Comparison of ENCODE assay signal across 8 cellular contexts in the genomic region with DNA sequence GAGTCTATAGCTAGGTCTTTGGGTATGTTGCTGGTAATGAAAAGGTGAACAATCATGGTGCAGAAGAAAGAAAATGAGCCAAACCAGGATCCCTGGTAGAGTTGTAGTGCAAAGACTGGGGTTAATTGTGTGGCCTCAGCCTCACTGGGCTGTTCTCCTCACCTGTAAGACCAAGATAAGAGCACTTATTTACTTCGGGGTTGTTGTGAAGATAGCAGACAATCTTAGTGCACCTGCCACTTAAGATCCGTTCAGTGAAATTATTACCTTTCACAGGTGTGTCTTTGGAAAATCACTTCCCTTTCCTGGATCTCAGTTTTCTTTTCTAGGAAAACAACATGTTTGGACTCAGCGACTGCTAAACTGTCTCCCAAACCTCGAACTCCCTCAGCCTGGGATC. TPM values are rescaled to one million over a fixed set of nuclear protein-coding genes. Genes with fewer than 3 reads are reported as not detected.
DNase-seq lines count a peak whose midpoint lies in the region; ATAC-seq and TF ChIP-seq lines count a peak whose summit lies in the region.

No MANE protein-coding gene starts in this region.

- 35 to 41% methylated on average over 4 of the region's 4 CpGs for WGBS in GM23248 (ENCODE audit: low coverage in 1 of 2, low lambda C conversion rate in 2 of 2, missing lambda C conversion rate in 2 of 2), 2 experiments
- WGBS in sigmoid colon, 2 donors: 15 to 56% methylated on average over 4 of the region's 4 CpGs

- TF ChIP-seq EP300 in sigmoid colon (IDR thresholded peaks at IDR 0.05): no peak

- intact Hi-C loops in sigmoid colon (cut with DNase I): loop anchor here (1.0 to 5.0 kb wide), 11 partner anchors 97 to 511 kb away; partner anchors contain the start of gene JUN

- H3K9me2 ChIP-seq in GM23248 (ENCODE audit: insufficient read depth): no peaks in the 10 kb centered on the region

- peak overlapping the region; percentile 73 for H3K4me2 ChIP-seq in GM23248 (ENCODE audit: unreplicated experiment)
- peak overlapping the region; percentile 82 for H3K4me2 ChIP-seq in fibroblast of lung (ENCODE audit: extremely low read depth, insufficient read depth, low read length)

- H3K9ac ChIP-seq in GM23248 (peak overlapping the region; percentile 86), fibroblast of lung (ENCODE audit: insufficient read depth, low read length) (no peak overlapping the region)

- POLR2A ChIA-PET in RWPE1 (lab: Yijun Ruan, JAX; ENCODE audit: low non-redundant PET): no interaction called here

- DNase-seq in GM23248 (no peak), RWPE1 (ENCODE audit: low spot score) (no peak), fibroblast of lung (ENCODE audit: low read depth in 2 of 2) (no peak), sigmoid colon (no peak), SIG-M5 (lab: John Stamatoyannopoulos, UW) (no peak), AG08395 (ENCODE audit: low spot score) (no peak)
- DNase-seq in central memory CD4-positive, alpha-beta T cell: no peak

- in situ Hi-C loops in GM23248 (cut with MboI): loop anchor here (25.0 kb wide), 1 partner anchor 508 kb away; the partner anchor contains the start of gene JUN

- TF ChIP-seq CTCF in RWPE1 (conservative IDR thresholded peaks at IDR 0.05; ENCODE audit: low read depth): no peak
- no peak for TF ChIP-seq CTCF in fibroblast of lung (conservative IDR thresholded peaks at IDR 0.05 in 1 of 2, IDR thresholded peaks at IDR 0.05 in 1 of 2; ENCODE audit: low read depth in 1 of 2, low read length in 2 of 2)
- TF ChIP-seq CTCF in sigmoid colon (IDR thresholded peaks at IDR 0.05): no peak

- H3K9me3 ChIP-seq in GM23248 (ENCODE audit: low read depth): no peaks in the 10 kb centered on the region
- no peaks in the 10 kb centered on the region for H3K9me3 ChIP-seq in fibroblast of lung (ENCODE audit: control insufficient read depth, insufficient read depth, low read depth, low read length)
- no peaks in the 10 kb centered on the region for H3K9me3 ChIP-seq in sigmoid colon

- H3K27ac ChIP-seq in GM23248 (peak overlapping the region; percentile 90), RWPE1 (peak overlapping the region; percentile 99), fibroblast of lung (ENCODE audit: insufficient read depth, low read length) (no peak overlapping the region), sigmoid colon (peak overlapping the region; percentile 90 to 98 (median 94))

- H3K4me1 ChIP-seq in GM23248 (ENCODE audit: insufficient read depth): peaks cover 31% of the 10 kb centered on the region
- H3K4me1 ChIP-seq in fibroblast of lung (ENCODE audit: control insufficient read depth, extremely low read depth, insufficient read depth, low read length): peaks cover 9% of the 10 kb centered on the region
- H3K4me1 ChIP-seq in sigmoid colon: peaks cover 0 to 20% (median 15%) of the 10 kb centered on the region in 4 donors

- H3K4me3 ChIP-seq in GM23248 (peak overlapping the region; percentile 74), fibroblast of lung (replicated peaks in 1 of 4; ENCODE audit: control extremely low read depth in 1 of 4, insufficient read depth in 1 of 4, low read depth in 3 of 4, low read length in 4 of 4) (peak overlapping the region in 3 of 4 experiments; percentile 61 to 74 (median 67)), sigmoid colon (peak overlapping the region; percentile 45 to 61 (median 50))

- H4K20me1 ChIP-seq in GM23248 (ENCODE audit: insufficient read depth): no peaks in the 10 kb centered on the region
- H4K20me1 ChIP-seq in fibroblast of lung (ENCODE audit: control insufficient read depth, extremely low read depth, insufficient read depth, low read length): no peaks in the 10 kb centered on the region

- no peak for ATAC-seq in HG03342 (IDR thresholded peaks at IDR 0.05; ENCODE audit: unreplicated experiment)

- H2AFZ ChIP-seq in GM23248 (peak overlapping the region; percentile 79), fibroblast of lung (ENCODE audit: low read length) (no peak overlapping the region)

- H3F3A ChIP-seq in GM23248 (ENCODE audit: insufficient read depth): peaks cover 54% of the 10 kb centered on the region

- no peak for TF ChIP-seq POLR2A in sigmoid colon (IDR thresholded peaks at IDR 0.05)

- no peaks in the 10 kb centered on the region for H3K79me2 ChIP-seq in GM23248 (ENCODE audit: insufficient read depth)
- H3K79me2 ChIP-seq in fibroblast of lung (ENCODE audit: control insufficient read depth, insufficient read depth, low read length): no peaks in the 10 kb centered on the region

- H3K36me3 ChIP-seq in GM23248 (ENCODE audit: low read depth): no peaks in the 10 kb centered on the region
- no peaks in the 10 kb centered on the region for H3K36me3 ChIP-seq in fibroblast of lung (ENCODE audit: control insufficient read depth, insufficient read depth, low read length)
- H3K36me3 ChIP-seq in sigmoid colon: no peaks in the 10 kb centered on the region

- CTCF ChIA-PET in RWPE1 (lab: Yijun Ruan, JAX): interaction anchor here (0.6 to 0.7 kb wide), 2 partner anchors 11 to 543 kb away, joined by 3 to 5 read pairs; no protein-coding TSS in a partner anchor

- H3K27me3 ChIP-seq in GM23248 (replicated peaks; ENCODE audit: insufficient read depth) (no peaks in the 10 kb centered on the region), fibroblast of lung (ENCODE audit: control insufficient read depth, insufficient read depth, low read length) (no peaks in the 10 kb centered on the region), sigmoid colon (no peaks in the 10 kb centered on the region)

RNA-seq across cellular contexts. Expression of gene FGGY, which starts 1.3 kb away (rescaled TPM):
- total RNA-seq in GM23248 (2014; rRNA removed; shearing (Covaris generic)): 11.4 and 16.9 TPM in 2 replicates
- 12.8 and 16.4 TPM in 2 replicates for polyA plus RNA-seq in GM23248 (2016; fragmentation: Nextera tagmentation; extraction: Ambion mirVana)
- 32.1 and 32.4 TPM in 2 replicates for total RNA-seq in fibroblast of lung
- 9.5 and 9.7 TPM in 2 replicates for polyA plus RNA-seq in fibroblast of lung
- 9.7 and 10.6 TPM in 2 replicates for polyA plus RNA-seq in fibroblast of lung (2012)
- 20.0 and 26.2 TPM in 2 replicates for polyA minus RNA-seq in fibroblast of lung (ENCODE audit: low replicate concordance)
- 10 to 100 TPM; 20.5 to 54.1 (median 33.9) TPM for total RNA-seq in sigmoid colon
- polyA plus RNA-seq in sigmoid colon: 10 to 100 TPM in 1 of 3 donors, 1 to 10 TPM in 2; 4.8 to 12.5 (median 9.3) TPM
